In the genomic region with DNA sequence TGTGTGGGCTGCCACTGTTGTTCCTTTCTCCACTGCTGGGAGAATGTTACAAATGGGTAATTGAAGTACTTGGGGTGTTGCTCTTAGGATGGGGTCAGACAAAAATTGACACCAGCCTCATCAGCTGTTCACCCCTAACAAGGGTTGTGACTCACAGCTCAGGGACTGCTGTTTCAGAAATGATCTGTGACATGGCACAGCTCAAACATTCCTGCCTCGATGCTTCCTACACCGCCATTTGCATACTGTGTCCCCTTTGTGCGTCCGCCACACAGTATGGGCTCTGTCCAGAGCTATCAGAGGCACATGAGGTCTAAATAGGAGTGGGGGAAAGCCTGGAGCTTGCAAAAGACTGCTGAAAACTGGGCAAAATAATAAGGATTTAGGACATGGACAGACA, we compare ENCODE assay signal across 24 cellular contexts. TPM values are rescaled to one million over a fixed set of nuclear protein-coding genes. Genes with fewer than 3 reads are reported as not detected.
DNase-seq lines count a peak whose midpoint lies in the region; ATAC-seq, FAIRE-seq and TF ChIP-seq lines count a peak whose summit lies in the region.
"Had no signal": no experiment of that assay in that cellular context is flagged by ENCODE, and none has a peak within 500 bp of the region (broad histone marks: within the 10 kb centered on the region; RNA-seq: fewer than 3 reads in every experiment).

No MANE protein-coding gene starts in this region.

- no peak overlapping the region for H4K5ac ChIP-seq in mesendoderm (ENCODE audit: low read length)

- no peaks in the 10 kb centered on the region for H4K20me1 ChIP-seq in K562 (replicated peaks; ENCODE audit: control insufficient read depth, insufficient read depth, low read length)

- BruUV-seq in K562 (replicated peaks; lab: Mats Ljungman, UMichigan), result no TSS peak

- in situ Hi-C loops in K562 (cut with MboI) (no loop called here), gastrocnemius medialis (cut with MboI; ENCODE audit: low sequenced_read_pairs in 4 of 4) (no loop called here)

- H3K9me1 ChIP-seq in K562 (ENCODE audit: control insufficient read depth, insufficient read depth, low read length), result no peaks in the 10 kb centered on the region

- no peak overlapping the region for H2BK120ac ChIP-seq in mesendoderm (ENCODE audit: low read depth, low read length)

- H3K18ac ChIP-seq in mesendoderm (ENCODE audit: low read length), result no peak overlapping the region

- peak; percentile 41 for DNase-seq in activated CD8-positive, alpha-beta memory T cell treated with anti-CD3 and anti-CD28 coated beads for 24 hours
- DNase-seq in activated CD8-positive, alpha-beta memory T cell treated with anti-CD3 and anti-CD28 coated beads, Interleukin-2, amount 50 U/mL, for 4 hours, result no peak
- DNase-seq in K562 (ENCODE audit: extremely low read depth in 1 of 4, low spot score in 3 of 4) (peak in 1 of 4 experiments; percentile 43), mesendoderm (no peak), gastrocnemius medialis (no peak), kidney glomerular epithelial cell (lab: John Stamatoyannopoulos, UW) (no peak), DMS114 treated with DMSO at 0.1 percent for 48 hours (lab: John Stamatoyannopoulos, UW; ENCODE audit: unreplicated experiment) (no peak)
- DNase-seq: 8988T; activated CD4-positive, alpha-beta T cell treated with anti-CD3 and anti-CD28 coated beads for 4 hours; activated naive CD4-positive, alpha-beta T cell treated with anti-CD3 and anti-CD28 coated beads, Interleukin-2, amount 10 ng/mL, durations not matched to agents 7 days and 5 days; activated T-cell treated with anti-CD3 and anti-CD28 coated beads, Interleukin-2, amount 50 U/mL, for 48 hours; amniotic stem cell; DMS53; GF-D8; HCEC 1CT; Kasumi-1; natural killer cell; NCI-H187; NCI-H526 treated with DMSO at 0.1 percent for 48 hours; posterior cingulate gyrus; T-helper 17 cell had no signal

- no peak for TF ChIP-seq RAD21 in K562 (CRISPR knock-in tag; conservative IDR thresholded peaks at IDR 0.05 in 1 of 2, IDR thresholded peaks at IDR 0.05 in 1 of 2)

- no peak overlapping the region for H2BK15ac ChIP-seq in mesendoderm (replicated peaks; ENCODE audit: low read depth)

- H3K4me1 ChIP-seq in K562 (replicated peaks in 1 of 2; ENCODE audit: control insufficient read depth in 2 of 2, insufficient read depth in 2 of 2, low read length in 2 of 2) (peaks cover 35 to 79% of the 10 kb centered on the region in 2 experiments), mesendoderm (ENCODE audit: control insufficient read depth, low read depth, low read length) (peaks cover 3% of the 10 kb centered on the region), gastrocnemius medialis (peaks cover 14 to 18% of the 10 kb centered on the region in 2 donors)

- H3K56ac ChIP-seq in mesendoderm (ENCODE audit: low read length), result peak overlapping the region; percentile 12

- ATAC-seq in K562, result no peak; the same call in 2 of the 3 replicates
- peak; percentile 73 to 74 for ATAC-seq in gastrocnemius medialis
- ATAC-seq in GM18907 (IDR thresholded peaks at IDR 0.05; ENCODE audit: unreplicated experiment), result no peak
- ATAC-seq: natural killer cell, T-helper 17 cell had no signal

- H3K27ac ChIP-seq in K562 (ENCODE audit: extremely low read depth, low read depth, low read length) (peak overlapping the region; percentile 78), mesendoderm (ENCODE audit: low read depth, low read length) (no peak overlapping the region), gastrocnemius medialis (peak overlapping the region; percentile 68 to 79 (median 76))
- H3K27ac ChIP-seq: skin epidermis had no signal

- no peaks in the 10 kb centered on the region for H3K79me1 ChIP-seq in mesendoderm (ENCODE audit: low read length)

- H3K36me3 ChIP-seq in K562 (ENCODE audit: control insufficient read depth, insufficient read depth, low read length) (no peaks in the 10 kb centered on the region), mesendoderm (ENCODE audit: control insufficient read depth, insufficient read depth, low read length) (no peaks in the 10 kb centered on the region), gastrocnemius medialis (no peaks in the 10 kb centered on the region)

- TF ChIP-seq CTCF in K562 (IDR thresholded peaks at IDR 0.05 in 2 of 3, conservative IDR thresholded peaks at IDR 0.05 in 1 of 3; ENCODE audit: insufficient read depth in 2 of 3, low read depth in 1 of 3, low read length in 3 of 3) (no peak), gastrocnemius medialis (IDR thresholded peaks at IDR 0.05 in 4 of 5, conservative IDR thresholded peaks at IDR 0.05 in 1 of 5) (no peak)

- H3K27me3 ChIP-seq in K562 (ENCODE audit: control insufficient read depth in 2 of 2, insufficient read depth in 2 of 2, low read length in 2 of 2) (no peaks in the 10 kb centered on the region), mesendoderm (ENCODE audit: insufficient read depth, low read length, poor library complexity) (no peaks in the 10 kb centered on the region), gastrocnemius medialis (no peaks in the 10 kb centered on the region)

- H3K4me2 ChIP-seq in K562 (ENCODE audit: insufficient read depth, low read length) (peak overlapping the region; percentile 72; the same call in 1 of the 2 replicates), mesendoderm (ENCODE audit: low read length) (no peak overlapping the region)

- H3K4me3 ChIP-seq in K562 (no peak overlapping the region), mesendoderm (ENCODE audit: low read length) (no peak overlapping the region), gastrocnemius medialis (no peak overlapping the region)
- H3K4me3 ChIP-seq: skin epidermis had no signal

- H4K8ac ChIP-seq in mesendoderm (ENCODE audit: low read depth, low read length), result no peak overlapping the region

- peak overlapping the region; percentile 92 for H2AFZ ChIP-seq in K562 (ENCODE audit: low read depth, low read length)

- CTCF ChIA-PET in K562 (lab: Yijun Ruan, JAX; ENCODE audit: low intra/inter-chr PET ratio), result no interaction called here

- H3K79me2 ChIP-seq in K562 (ENCODE audit: control insufficient read depth, insufficient read depth, low read length) (no peaks in the 10 kb centered on the region), mesendoderm (ENCODE audit: control insufficient read depth, insufficient read depth, low read length) (no peaks in the 10 kb centered on the region)

- TF ChIP-seq EP300 in K562 (IDR thresholded peaks at IDR 0.05; ENCODE audit: low read length), result no peak

- no peak overlapping the region for H2BK5ac ChIP-seq in mesendoderm (ENCODE audit: low read length)

- intact Hi-C loops in K562 (cut with micrococcal nuclease), result no loop called here
- intact Hi-C loops in gastrocnemius medialis (cut with DNase I; ENCODE audit: low total_unique reads), result no loop called here

- FAIRE-seq in K562 (lab: Jason Lieb, UNC), result peak; percentile 26
- FAIRE-seq: endometrium had no signal

- H3K23ac ChIP-seq in mesendoderm (ENCODE audit: low read length), result no peak overlapping the region

- 58% methylated on average over 4 of the region's 4 CpGs for WGBS in K562 (ENCODE audit: insufficient coverage, low coverage, missing lambda C conversion rate)
- no CpG with 5 or more reads among the region's 4 CpGs for WGBS in mesendoderm (ENCODE audit: extremely low coverage, insufficient coverage, low lambda C conversion rate)

- H3K4ac ChIP-seq in mesendoderm (ENCODE audit: low read depth, low read length), result peak overlapping the region; percentile 37

- H2AK5ac ChIP-seq in mesendoderm (ENCODE audit: low read length), result no peak overlapping the region

- POLR2A ChIA-PET in K562 (lab: Yijun Ruan, JAX), result interaction anchor here (0.6 to 3.8 kb wide), 8 partner anchors 9 to 44 kb away, joined by 3 to 23 read pairs (median 4); partner anchors contain the start of gene CCNL1

- H3K9ac ChIP-seq in K562 (ENCODE audit: insufficient read depth in 1 of 2, low read depth in 2 of 2, low read length in 2 of 2) (peak overlapping the region in 1 of 2 experiments; percentile 31; a peak in 3 of 4 replicates), mesendoderm (ENCODE audit: low read length) (no peak overlapping the region)

- TF ChIP-seq POLR2A in K562 (conservative IDR thresholded peaks at IDR 0.05) (no peak), gastrocnemius medialis (IDR thresholded peaks at IDR 0.05) (no peak)

- H3K9me3 ChIP-seq in K562 (replicated peaks; ENCODE audit: control insufficient read depth, insufficient read depth, low read depth, low read length) (peaks cover 5% of the 10 kb centered on the region; the same call in 1 of the 2 replicates), gastrocnemius medialis (no peaks in the 10 kb centered on the region)

TF ChIP-seq in K562, 482 proteins besides CTCF, POLR2A, EP300 and RAD21 (continues in another document):
- TF ChIP-seq, protein P1, sequence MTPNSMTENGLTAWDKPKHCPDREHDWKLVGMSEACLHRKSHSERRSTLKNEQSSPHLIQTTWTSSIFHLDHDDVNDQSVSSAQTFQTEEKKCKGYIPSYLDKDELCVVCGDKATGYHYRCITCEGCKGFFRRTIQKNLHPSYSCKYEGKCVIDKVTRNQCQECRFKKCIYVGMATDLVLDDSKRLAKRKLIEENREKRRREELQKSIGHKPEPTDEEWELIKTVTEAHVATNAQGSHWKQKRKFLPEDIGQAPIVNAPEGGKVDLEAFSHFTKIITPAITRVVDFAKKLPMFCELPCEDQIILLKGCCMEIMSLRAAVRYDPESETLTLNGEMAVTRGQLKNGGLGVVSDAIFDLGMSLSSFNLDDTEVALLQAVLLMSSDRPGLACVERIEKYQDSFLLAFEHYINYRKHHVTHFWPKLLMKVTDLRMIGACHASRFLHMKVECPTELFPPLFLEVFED (CRISPR knock-in tag; conservative IDR thresholded peaks at IDR 0.05), result no peak

RNA-seq across cellular contexts. Expression of gene CCNL1, which starts 43.9 kb away (rescaled TPM):
- 412 and 933 TPM in 2 replicates for total RNA-seq in K562 (2011; cell fraction: chromatin; rRNA removed; ENCODE audit: low replicate concordance)
- total RNA-seq in K562 (2011; cell fraction: nucleolus; rRNA removed), result 305 and 368 TPM in 2 replicates
- 399 and 401 TPM in 2 replicates for total RNA-seq in K562 (2011; cell fraction: nucleoplasm; rRNA removed)
- total RNA-seq in K562 (2014; rRNA removed) (132 and 172 TPM in 2 replicates), K562 (2014; rRNA removed; fragmentation: Illumina TruSeq; extraction: Trizol) (124 and 133 TPM in 2 replicates), K562 (2015; rRNA removed; fragmentation: Illumina TruSeq; extraction: Trizol) (153 and 161 TPM in 2 replicates), K562 (2021) (112 and 126 TPM in 2 replicates), gastrocnemius medialis (100 to 1,000 TPM in 1 of 4 donors, 10 to 100 TPM in 3; 34.3 to 110 (median 41.3) TPM)
- polyA plus RNA-seq in K562 (2011; rRNA removed) (186 and 201 TPM in 2 replicates), K562 (2014; fragmentation: Illumina TruSeq; extraction: Trizol) (77.7 and 107 TPM in 2 replicates), K562 (2014; fragmentation: Nextera tagmentation; extraction: Ambion mirVana) (10 to 100 TPM; 16.1 to 32.4 TPM), K562 (2014; rRNA removed) (134 and 154 TPM in 2 replicates)
- 57.8 and 58.8 TPM in 2 replicates for polyA plus RNA-seq in K562 (2011; cell fraction: cytosol; rRNA removed)
- polyA plus RNA-seq in K562 (2011; cell fraction: nucleus; rRNA removed), result 1,501 and 1,632 TPM in 2 replicates
- polyA plus RNA-seq in K562 (2012), result 70.5 and 112 TPM in 2 replicates
- polyA minus RNA-seq in K562 (2011; rRNA and poly(A)+ RNA removed), result 210 and 248 TPM in 2 replicates
- polyA minus RNA-seq in K562 (2011; cell fraction: cytosol; rRNA and poly(A)+ RNA removed), result 78.9 and 112 TPM in 2 replicates
- 962 and 1,250 TPM in 2 replicates for polyA minus RNA-seq in K562 (2011; cell fraction: nucleus; rRNA and poly(A)+ RNA removed)
- 49.8 TPM for polyA plus RNA-seq in mesendoderm (2013, experiment 1 of 2)
- 46.0 TPM for polyA plus RNA-seq in mesendoderm (2013, experiment 2 of 2)

Comparison
In these comparisons a context has a peak if more than half of its experiments do, and no peak if none do; other contexts are left out.
1. ATAC-seq: peak in gastrocnemius medialis (2 of 2); none in K562 (single experiment) and GM18907 (single experiment).